Comparison of ENCODE assay signal across 3 cellular contexts in genomic region chr6:43636312-43636667, GRCh38.
TF ChIP-seq lines count a peak whose summit lies in the region.

No MANE protein-coding gene starts in this region.

TF ChIP-seq in SK-N-SH, 30 proteins besides CTCF, POLR2A, EP300 and RAD21:
- no peak for TF ChIP-seq IRF3 (IDR thresholded peaks at IDR 0.05; ENCODE audit: low read depth, low read length)
- no peak for TF ChIP-seq YY1 (IDR thresholded peaks at IDR 0.05; ENCODE audit: low read depth)
- TF ChIP-seq MAX (IDR thresholded peaks at IDR 0.05; ENCODE audit: low read depth): no peak
- TF ChIP-seq GATA2 (CRISPR knock-in tag; IDR thresholded peaks at IDR 0.05): no peak
- no peak for TF ChIP-seq POLR2AphosphoS5 (IDR thresholded peaks at IDR 0.05; ENCODE audit: low read depth, low read length)
- TF ChIP-seq RCOR1 (IDR thresholded peaks at IDR 0.05; ENCODE audit: low read length): no peak
- TF ChIP-seq NRF1 (IDR thresholded peaks at IDR 0.05; ENCODE audit: low read depth, low read length): no peak
- TF ChIP-seq NFIC (IDR thresholded peaks at IDR 0.05; ENCODE audit: borderline replicate concordance): no peak
- TF ChIP-seq RFX5 (IDR thresholded peaks at IDR 0.05; ENCODE audit: low read length): no peak
- no peak for TF ChIP-seq ZBTB33 (IDR thresholded peaks at IDR 0.05; ENCODE audit: borderline replicate concordance, low read depth)
- no peak for TF ChIP-seq MEF2A (IDR thresholded peaks at IDR 0.05; ENCODE audit: borderline replicate concordance, low read depth)
- TF ChIP-seq EZH2phosphoT487 (IDR thresholded peaks at IDR 0.05; ENCODE audit: borderline replicate concordance, low read depth): no peak
- no peak for TF ChIP-seq MXI1 (IDR thresholded peaks at IDR 0.05; ENCODE audit: low read depth, low read length)
- TF ChIP-seq FOXJ3 (CRISPR knock-in tag; IDR thresholded peaks at IDR 0.05): no peak
- TF ChIP-seq FOXM1 (IDR thresholded peaks at IDR 0.05; ENCODE audit: low read depth): no peak
- no peak for TF ChIP-seq SMC3 (IDR thresholded peaks at IDR 0.05; ENCODE audit: low read depth, low read length)
- TF ChIP-seq GABPA (IDR thresholded peaks at IDR 0.05; ENCODE audit: low read depth): no peak
- no peak for TF ChIP-seq TAF1 (IDR thresholded peaks at IDR 0.05; ENCODE audit: borderline replicate concordance, low read depth, low read length)

TF ChIP-seq in endothelial cell of umbilical vein, 7 proteins besides CTCF, POLR2A, EP300 and RAD21:
- TF ChIP-seq JUN (IDR thresholded peaks at IDR 0.05; ENCODE audit: borderline replicate concordance, insufficient read depth, insufficient read length, low read depth): no peak
- no peak for TF ChIP-seq FOS (IDR thresholded peaks at IDR 0.05; ENCODE audit: borderline replicate concordance, insufficient read depth, low read length)
- TF ChIP-seq MAX (IDR thresholded peaks at IDR 0.05; ENCODE audit: insufficient read depth, insufficient read length): no peak
- TF ChIP-seq GATA2 (IDR thresholded peaks at IDR 0.05; ENCODE audit: insufficient read depth, insufficient read length, low read depth, low read length): no peak
- TF ChIP-seq POLR2AphosphoS5 (IDR thresholded peaks at IDR 0.05; ENCODE audit: insufficient read depth, low read depth, low read length): no peak
- TF ChIP-seq MYC (IDR thresholded peaks at IDR 0.05; ENCODE audit: low read depth, low read length): no peak
- TF ChIP-seq EZH2 (IDR thresholded peaks at IDR 0.05; ENCODE audit: borderline replicate concordance, low read depth, low read length, severe bottlenecking): no peak

TF ChIP-seq in neural cell, 6 proteins besides CTCF, POLR2A, EP300 and RAD21:
- TF ChIP-seq REST (IDR thresholded peaks at IDR 0.05; ENCODE audit: borderline replicate concordance): no peak
- TF ChIP-seq EZH2 (IDR thresholded peaks at IDR 0.05; ENCODE audit: borderline replicate concordance, insufficient read depth, low read length, poor library complexity, severe bottlenecking): no peak
- TF ChIP-seq TAF1 (IDR thresholded peaks at IDR 0.05; ENCODE audit: low read depth): no peak
- no peak for TF ChIP-seq SMC3 (conservative IDR thresholded peaks at IDR 0.05; ENCODE audit: poor library complexity)
- no peak for TF ChIP-seq POLR2AphosphoS5 (IDR thresholded peaks at IDR 0.05)
- no peak for TF ChIP-seq MXI1 (conservative IDR thresholded peaks at IDR 0.05; ENCODE audit: poor library complexity, severe bottlenecking)
